13 cellular contexts compared by ENCODE assay signal in the genomic region with DNA sequence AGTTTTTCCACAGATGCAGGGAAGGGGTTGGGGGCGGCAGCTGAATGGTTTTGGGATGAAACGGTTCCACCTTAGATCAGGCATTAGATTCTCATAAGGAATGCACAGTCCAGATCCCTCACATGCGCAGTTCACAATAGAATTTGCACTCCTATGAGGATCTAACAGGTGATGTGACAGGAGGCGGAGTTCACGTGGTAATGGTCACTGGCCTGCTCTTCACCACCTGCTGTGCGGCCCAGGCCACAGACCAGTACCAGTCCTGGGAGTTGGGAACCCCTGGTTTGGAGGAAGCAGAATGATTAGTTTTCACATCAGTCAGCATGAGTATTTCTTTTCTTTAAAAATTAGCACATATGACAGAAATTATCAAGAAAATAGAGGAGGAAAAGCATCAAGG. TPM values are rescaled to one million over a fixed set of nuclear protein-coding genes. Genes with fewer than 3 reads are reported as not detected.
A peak's percentile ranks its signal among the peaks of the same experiment; 100 is the strongest.
DNase-seq lines count a peak whose midpoint lies in the region; ATAC-seq and TF ChIP-seq lines count a peak whose summit lies in the region.
"Had no signal": no experiment of that assay in that cellular context is flagged by ENCODE, and none has a peak within 500 bp of the region (broad histone marks: within the 10 kb centered on the region; RNA-seq: fewer than 3 reads in every experiment).

No MANE protein-coding gene starts in this region.

- 92% methylated on average over 6 of the region's 6 CpGs for WGBS in right cardiac atrium
- WGBS in gastroesophageal sphincter (ENCODE audit: low coverage in 1 of 2), 2 donors: 83% methylated on average over 6 of the region's 6 CpGs; no CpG with 5 or more reads in 1 of the 2 donors

- H3K4me3 ChIP-seq in right cardiac atrium (ENCODE audit: low read length) (no peak overlapping the region), gastroesophageal sphincter (no peak overlapping the region)
- H3K4me3 ChIP-seq: dorsolateral prefrontal cortex, right atrium auricular region had no signal

- no peaks in the 10 kb centered on the region for H3K9me3 ChIP-seq in right cardiac atrium (ENCODE audit: control insufficient read depth, low read length)
- no peaks in the 10 kb centered on the region for H3K9me3 ChIP-seq in gastroesophageal sphincter
- H3K9me3 ChIP-seq: right atrium auricular region had no signal

- intact Hi-C loops in right cardiac atrium (cut with DNase I) (no loop called here), Right ventricle myocardium superior (cut with DNase I) (no loop called here)

- TF ChIP-seq EP300 in gastroesophageal sphincter (IDR thresholded peaks at IDR 0.05): no peak

- TF ChIP-seq POLR2A in gastroesophageal sphincter (IDR thresholded peaks at IDR 0.05): no peak

- peaks cover 3% of the 10 kb centered on the region for H3K4me1 ChIP-seq in right cardiac atrium (ENCODE audit: control insufficient read depth, insufficient read depth, low read length)
- H3K4me1 ChIP-seq in gastroesophageal sphincter: peaks cover 0 to 22% (median 0%) of the 10 kb centered on the region in 3 donors

- no peak for TF ChIP-seq CTCF in gastroesophageal sphincter (IDR thresholded peaks at IDR 0.05)
- no peak for TF ChIP-seq CTCF in type B pancreatic cell (conservative IDR thresholded peaks at IDR 0.05)
- no peak for TF ChIP-seq CTCF in nephron progenitor cell (IDR thresholded peaks at IDR 0.05)

- DNase-seq in right cardiac atrium (no peak), Right ventricle myocardium superior (no peak), type B pancreatic cell (ENCODE audit: extremely low spot score, unreplicated experiment) (peak; percentile 29), retina (no peak), nephron progenitor cell (no peak), NCI-H2081 treated with DMSO at 0.1 percent for 48 hours (lab: John Stamatoyannopoulos, UW) (no peak)
- DNase-seq: activated B cell treated with CpG ODN at 0.5 μM for 24 hours; activated naive CD4-positive, alpha-beta T cell treated with anti-CD3 and anti-CD28 coated beads, Interleukin-2, amount 50 U/mL, for 16 hours; RPMI8226 had no signal

- peak overlapping the region; percentile 75 for H3K27ac Mint-ChIP-seq in activated T-helper 17 cell treated with anti-CD3 and anti-CD28 coated beads, Interleukin-2, amount 50 U/mL, for 72 hours
- H3K27ac Mint-ChIP-seq in type B pancreatic cell (no peak overlapping the region), nephron progenitor cell (no peak overlapping the region)

- H3K36me3 ChIP-seq in gastroesophageal sphincter: peaks cover 3 to 95% of the 10 kb centered on the region in 2 donors

- H3K27ac ChIP-seq in right cardiac atrium (ENCODE audit: low read length) (peak overlapping the region; percentile 76), gastroesophageal sphincter (peak overlapping the region in 3 of 4 donors; percentile 5 to 31 (median 12))

- H3K36me3 Mint-ChIP-seq in activated T-helper 17 cell treated with anti-CD3 and anti-CD28 coated beads, Interleukin-2, amount 50 U/mL, for 72 hours (ENCODE audit: low read depth): peaks cover 100% of the 10 kb centered on the region
- H3K36me3 Mint-ChIP-seq in type B pancreatic cell (peaks cover 32% of the 10 kb centered on the region), nephron progenitor cell (ENCODE audit: low read depth) (peaks cover 82% of the 10 kb centered on the region)

- H3K27me3 Mint-ChIP-seq in activated T-helper 17 cell treated with anti-CD3 and anti-CD28 coated beads, Interleukin-2, amount 50 U/mL, for 72 hours: no peaks in the 10 kb centered on the region
- no peaks in the 10 kb centered on the region for H3K27me3 Mint-ChIP-seq in type B pancreatic cell
- H3K27me3 Mint-ChIP-seq in nephron progenitor cell (ENCODE audit: low read depth, poor library complexity): no peaks in the 10 kb centered on the region
- H3K27me3 Mint-ChIP-seq: activated B cell treated with CpG ODN at 0.5 μM for 24 hours had no signal

- H3K27me3 ChIP-seq in right cardiac atrium (ENCODE audit: control insufficient read depth, insufficient read depth) (no peaks in the 10 kb centered on the region), gastroesophageal sphincter (no peaks in the 10 kb centered on the region)
- H3K27me3 ChIP-seq: dorsolateral prefrontal cortex, right atrium auricular region had no signal

- peaks cover 4% of the 10 kb centered on the region for H3K4me1 Mint-ChIP-seq in activated T-helper 17 cell treated with anti-CD3 and anti-CD28 coated beads, Interleukin-2, amount 50 U/mL, for 72 hours
- H3K4me1 Mint-ChIP-seq in type B pancreatic cell (ENCODE audit: unreplicated experiment): no peaks in the 10 kb centered on the region
- H3K4me1 Mint-ChIP-seq in nephron progenitor cell: peaks cover 4% of the 10 kb centered on the region

- no peak overlapping the region for H3K4me3 Mint-ChIP-seq in activated T-helper 17 cell treated with anti-CD3 and anti-CD28 coated beads, Interleukin-2, amount 50 U/mL, for 72 hours
- H3K4me3 Mint-ChIP-seq in type B pancreatic cell (no peak overlapping the region), nephron progenitor cell (no peak overlapping the region)
- H3K4me3 Mint-ChIP-seq: activated B cell treated with CpG ODN at 0.5 μM for 24 hours had no signal

- no peak for ATAC-seq in right cardiac atrium
- ATAC-seq in Right ventricle myocardium superior (ENCODE audit: poor library complexity): no peak
- no peak for ATAC-seq in activated T-helper 17 cell treated with anti-CD3 and anti-CD28 coated beads, Interleukin-2, amount 50 U/mL, for 72 hours (replicated peaks)
- ATAC-seq in gastroesophageal sphincter: no peak

- no peaks in the 10 kb centered on the region for H3K9me3 Mint-ChIP-seq in activated T-helper 17 cell treated with anti-CD3 and anti-CD28 coated beads, Interleukin-2, amount 50 U/mL, for 72 hours
- H3K9me3 Mint-ChIP-seq in type B pancreatic cell (no peaks in the 10 kb centered on the region), nephron progenitor cell (no peaks in the 10 kb centered on the region)
- H3K9me3 Mint-ChIP-seq: activated B cell treated with CpG ODN at 0.5 μM for 24 hours had no signal

RNA-seq across cellular contexts. Expression of a gene that starts 26.3 kb away (rescaled TPM):
- total RNA-seq in right cardiac atrium (10 to 100 TPM; 60.4 to 74.5 (median 68.7) TPM), Right ventricle myocardium superior (47.0 TPM), gastroesophageal sphincter (10 to 100 TPM; 33.0 to 41.0 (median 36.1) TPM), type B pancreatic cell (ENCODE audit: low replicate concordance) (119 and 156 TPM in 2 replicates)
- polyA plus RNA-seq in right cardiac atrium: 61.5 TPM
- 100 to 1,000 TPM; 182 to 257 TPM for total RNA-seq in activated T-helper 17 cell treated with anti-CD3 and anti-CD28 coated beads, Interleukin-2, amount 50 U/mL, for 72 hours

RNA-seq across cellular contexts. Expression of a gene that starts 47.1 kb away (rescaled TPM):
- total RNA-seq in right cardiac atrium (10 to 100 TPM; 25.0 to 32.4 (median 30.2) TPM), Right ventricle myocardium superior (33.4 TPM), gastroesophageal sphincter (10 to 100 TPM; 21.5 to 58.3 (median 40.0) TPM), type B pancreatic cell (ENCODE audit: low replicate concordance) (44.6 and 48.1 TPM in 2 replicates)
- 37.2 TPM for polyA plus RNA-seq in right cardiac atrium
- 10 to 100 TPM; 46.4 to 54.4 TPM for total RNA-seq in activated T-helper 17 cell treated with anti-CD3 and anti-CD28 coated beads, Interleukin-2, amount 50 U/mL, for 72 hours
